Comparison of ENCODE assay signal across 1 cellular context in the genomic region with DNA sequence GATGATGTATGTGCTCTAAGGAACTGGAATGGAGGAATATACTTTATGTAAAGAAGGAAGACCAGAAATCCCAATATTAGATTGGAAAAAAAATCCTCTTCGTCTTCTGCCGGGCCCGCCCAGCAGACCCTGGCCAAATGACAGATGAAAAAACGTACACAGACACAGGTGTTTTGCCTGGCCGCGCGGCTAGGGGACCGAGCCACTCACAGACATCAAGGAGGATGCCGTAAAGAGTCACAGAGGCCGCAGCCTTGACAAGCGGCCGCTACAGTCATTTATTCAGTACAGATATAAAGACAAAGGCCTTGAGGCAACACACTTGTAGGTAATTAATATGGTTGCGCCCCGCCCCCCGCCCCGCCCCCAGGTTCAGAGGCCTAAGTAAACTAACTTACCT.
TF ChIP-seq lines count a peak whose summit lies in the region.

No MANE protein-coding gene starts in this region.

TF ChIP-seq in SK-N-SH, 30 proteins besides CTCF, POLR2A, EP300 and RAD21 (continued from another document):
- no peak for TF ChIP-seq RXRA (IDR thresholded peaks at IDR 0.05; ENCODE audit: borderline replicate concordance, low read depth)
- TF ChIP-seq REST (IDR thresholded peaks at IDR 0.05; ENCODE audit: low read depth, low read length), result no peak
- TF ChIP-seq TCF12 (IDR thresholded peaks at IDR 0.05), result no peak
- TF ChIP-seq, protein P1, sequence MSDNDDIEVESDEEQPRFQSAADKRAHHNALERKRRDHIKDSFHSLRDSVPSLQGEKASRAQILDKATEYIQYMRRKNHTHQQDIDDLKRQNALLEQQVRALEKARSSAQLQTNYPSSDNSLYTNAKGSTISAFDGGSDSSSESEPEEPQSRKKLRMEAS (IDR thresholded peaks at IDR 0.05; ENCODE audit: low read depth), result no peak
- no peak for TF ChIP-seq FOXM1 (IDR thresholded peaks at IDR 0.05; ENCODE audit: low read depth)
- no peak for TF ChIP-seq PBX3 (IDR thresholded peaks at IDR 0.05)
- TF ChIP-seq EZH2phosphoT487 (IDR thresholded peaks at IDR 0.05; ENCODE audit: borderline replicate concordance, low read depth), result no peak
- TF ChIP-seq NFIC (IDR thresholded peaks at IDR 0.05; ENCODE audit: borderline replicate concordance), result no peak
